In the genomic region with DNA sequence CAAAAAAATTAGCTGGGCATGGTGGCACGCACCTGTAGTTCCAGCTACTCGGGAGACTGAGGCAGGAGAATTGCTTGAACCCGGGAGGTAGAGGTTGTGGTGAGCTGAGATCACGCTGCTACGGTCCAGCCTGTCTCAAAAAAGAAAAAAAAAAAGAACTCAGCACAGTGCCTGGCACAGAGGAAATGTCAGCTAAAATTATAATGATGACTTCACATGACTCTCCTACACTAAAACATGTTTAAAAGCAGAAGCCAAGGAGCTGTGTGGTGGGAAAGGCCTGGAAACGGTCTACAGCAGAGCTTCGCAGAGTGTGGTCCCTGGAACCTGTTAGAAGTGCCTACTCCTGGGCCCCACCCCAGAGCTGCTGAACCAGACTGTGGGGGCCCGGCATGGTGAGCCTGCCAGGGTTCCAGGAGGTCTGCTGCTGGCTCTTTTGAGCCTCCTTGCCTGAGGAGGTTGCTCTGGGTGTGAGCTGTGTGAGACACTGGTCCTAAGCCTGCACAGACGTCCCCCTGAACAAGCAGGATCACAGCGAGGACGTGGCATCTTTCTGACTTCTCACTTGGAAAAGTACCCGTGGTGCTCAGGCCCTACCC, we compare ENCODE assay signal across 16 cellular contexts. TPM values are rescaled to one million over a fixed set of nuclear protein-coding genes. Genes with fewer than 3 reads are reported as not detected.
A peak's percentile ranks its signal among the peaks of the same experiment; 100 is the strongest.
DNase-seq lines count a peak whose midpoint lies in the region; ATAC-seq and TF ChIP-seq lines count a peak whose summit lies in the region.
"Had no signal": no experiment of that assay in that cellular context is flagged by ENCODE, and none has a peak within 500 bp of the region (broad histone marks: within the 10 kb centered on the region; RNA-seq: fewer than 3 reads in every experiment).

No MANE protein-coding gene starts in this region.

- peaks cover 18% of the 10 kb centered on the region for H3K36me3 Mint-ChIP-seq in activated naive CD8-positive, alpha-beta T cell treated with anti-CD3 and anti-CD28 coated beads, Interleukin-2, amount 50 U/mL, for 24 hours (ENCODE audit: low read depth)
- peaks cover 4% of the 10 kb centered on the region for H3K36me3 Mint-ChIP-seq in activated naive CD8-positive, alpha-beta T cell treated with anti-CD3 and anti-CD28 coated beads for 36 hours
- peaks cover 47% of the 10 kb centered on the region for H3K36me3 Mint-ChIP-seq in CD8-positive, alpha-beta T cell
- H3K36me3 Mint-ChIP-seq in effector memory CD8-positive, alpha-beta T cell (ENCODE audit: insufficient read depth) = peaks cover 31% of the 10 kb centered on the region

- H3K4me1 Mint-ChIP-seq in activated naive CD8-positive, alpha-beta T cell treated with anti-CD3 and anti-CD28 coated beads, Interleukin-2, amount 50 U/mL, for 24 hours = no peaks in the 10 kb centered on the region
- no peaks in the 10 kb centered on the region for H3K4me1 Mint-ChIP-seq in activated naive CD8-positive, alpha-beta T cell treated with anti-CD3 and anti-CD28 coated beads for 36 hours
- H3K4me1 Mint-ChIP-seq in CD8-positive, alpha-beta T cell (ENCODE audit: low read depth) = peaks cover 2% of the 10 kb centered on the region
- peaks cover 4 to 10% of the 10 kb centered on the region in 2 donors for H3K4me1 Mint-ChIP-seq in effector memory CD8-positive, alpha-beta T cell (ENCODE audit: low read depth in 2 of 2)

- 93% methylated on average over 11 of the region's 12 CpGs for whole genome bisulfite sequencing in suprapubic skin

- H3K9me3 Mint-ChIP-seq in activated naive CD8-positive, alpha-beta T cell treated with anti-CD3 and anti-CD28 coated beads, Interleukin-2, amount 50 U/mL, for 24 hours = no peaks in the 10 kb centered on the region
- H3K9me3 Mint-ChIP-seq in activated naive CD8-positive, alpha-beta T cell treated with anti-CD3 and anti-CD28 coated beads for 36 hours = no peaks in the 10 kb centered on the region
- no peaks in the 10 kb centered on the region for H3K9me3 Mint-ChIP-seq in CD8-positive, alpha-beta T cell
- H3K9me3 Mint-ChIP-seq in effector memory CD8-positive, alpha-beta T cell = no peaks in the 10 kb centered on the region

- intact Hi-C loops in CD8-positive, alpha-beta T cell (cut with DNase I, micrococcal nuclease) = no loop called here

- peaks cover 32% of the 10 kb centered on the region for H3K36me3 ChIP-seq in CD8-positive, alpha-beta T cell (ENCODE audit: insufficient read depth, low read length)
- peaks cover 31% of the 10 kb centered on the region for H3K36me3 ChIP-seq in suprapubic skin

- no peaks in the 10 kb centered on the region for H3K9me3 ChIP-seq in CD8-positive, alpha-beta T cell (ENCODE audit: low read length)
- no peaks in the 10 kb centered on the region for H3K9me3 ChIP-seq in suprapubic skin
- H3K9me3 ChIP-seq: SJCRH30 had no signal

- no peaks in the 10 kb centered on the region for H3K4me1 ChIP-seq in CD8-positive, alpha-beta T cell (ENCODE audit: insufficient read depth, low read length)
- H3K4me1 ChIP-seq in suprapubic skin = no peaks in the 10 kb centered on the region

- no peaks in the 10 kb centered on the region for H3K27me3 Mint-ChIP-seq in activated naive CD8-positive, alpha-beta T cell treated with anti-CD3 and anti-CD28 coated beads, Interleukin-2, amount 50 U/mL, for 24 hours
- H3K27me3 Mint-ChIP-seq in activated naive CD8-positive, alpha-beta T cell treated with anti-CD3 and anti-CD28 coated beads for 36 hours = no peaks in the 10 kb centered on the region
- no peaks in the 10 kb centered on the region for H3K27me3 Mint-ChIP-seq in CD8-positive, alpha-beta T cell (ENCODE audit: low read depth)
- H3K27me3 Mint-ChIP-seq in effector memory CD8-positive, alpha-beta T cell = no peaks in the 10 kb centered on the region

- TF ChIP-seq EP300 in suprapubic skin (IDR thresholded peaks at IDR 0.05) = no peak

- H3K4me3 Mint-ChIP-seq in activated naive CD8-positive, alpha-beta T cell treated with anti-CD3 and anti-CD28 coated beads, Interleukin-2, amount 50 U/mL, for 24 hours = no peak overlapping the region
- no peak overlapping the region for H3K4me3 Mint-ChIP-seq in activated naive CD8-positive, alpha-beta T cell treated with anti-CD3 and anti-CD28 coated beads for 36 hours
- no peak overlapping the region for H3K4me3 Mint-ChIP-seq in CD8-positive, alpha-beta T cell
- H3K4me3 Mint-ChIP-seq in effector memory CD8-positive, alpha-beta T cell = no peak overlapping the region

- no peak for DNase-seq in activated naive CD8-positive, alpha-beta T cell treated with anti-CD3 and anti-CD28 coated beads, Interleukin-2, amount 50 U/mL, for 24 hours
- DNase-seq in activated naive CD8-positive, alpha-beta T cell treated with anti-CD3 and anti-CD28 coated beads for 36 hours = no peak
- DNase-seq in CD8-positive, alpha-beta T cell = no peak
- no peak for DNase-seq in effector memory CD8-positive, alpha-beta T cell
- DNase-seq in suprapubic skin (ENCODE audit: low spot score in 2 of 2) = peak; percentile 13 to 42
- DNase-seq: C1 segment of cervical spinal cord, MM.1S, NCI-H1048, NCI-H1417 treated with DMSO at 0.1 percent for 48 hours, NCI-H187 treated with DMSO at 0.1 percent for 48 hours, NCI-H2107, NCI-H446 treated with DMSO at 0.1 percent for 48 hours, NCI-H526 treated with DMSO at 0.1 percent for 48 hours had no signal

- no peak overlapping the region for H3K4me3 ChIP-seq in CD8-positive, alpha-beta T cell (ENCODE audit: low read depth, low read length)
- no peak overlapping the region for H3K4me3 ChIP-seq in suprapubic skin
- H3K4me3 ChIP-seq: SJCRH30 had no signal

- no peak overlapping the region for H3K27ac ChIP-seq in CD8-positive, alpha-beta T cell (ENCODE audit: low read depth, low read length)
- H3K27ac ChIP-seq in suprapubic skin = no peak overlapping the region
- H3K27ac ChIP-seq: SJCRH30 had no signal

- ATAC-seq in activated naive CD8-positive, alpha-beta T cell treated with anti-CD3 and anti-CD28 coated beads, Interleukin-2, amount 50 U/mL, for 24 hours = no peak
- ATAC-seq in CD8-positive, alpha-beta T cell = no peak
- ATAC-seq in effector memory CD8-positive, alpha-beta T cell (replicated peaks) = no peak
- ATAC-seq in HG03378 (IDR thresholded peaks at IDR 0.05; ENCODE audit: unreplicated experiment) = no peak
- no peak for ATAC-seq in HG02798 (IDR thresholded peaks at IDR 0.05; ENCODE audit: poor library complexity, unreplicated experiment)

- no peak for TF ChIP-seq CTCF in CD8-positive, alpha-beta T cell (IDR thresholded peaks at IDR 0.05)
- no peak for TF ChIP-seq CTCF in suprapubic skin (IDR thresholded peaks at IDR 0.05)

- peak overlapping the region; percentile 31 for H3K27ac Mint-ChIP-seq in activated naive CD8-positive, alpha-beta T cell treated with anti-CD3 and anti-CD28 coated beads, Interleukin-2, amount 50 U/mL, for 24 hours
- no peak overlapping the region for H3K27ac Mint-ChIP-seq in activated naive CD8-positive, alpha-beta T cell treated with anti-CD3 and anti-CD28 coated beads for 36 hours
- H3K27ac Mint-ChIP-seq in CD8-positive, alpha-beta T cell = peak overlapping the region; percentile 75
- peak overlapping the region; percentile 84 to 92 for H3K27ac Mint-ChIP-seq in effector memory CD8-positive, alpha-beta T cell

- CTCF ChIA-PET in CD8-positive, alpha-beta T cell (lab: Charles Lee) = interaction anchor here (0.6 to 5.3 kb wide), 8 partner anchors 8 to 551 kb away, joined by 3 to 42 read pairs (median 4); partner anchors contain the start of gene TCHP

- POLR2A ChIA-PET in CD8-positive, alpha-beta T cell (lab: Charles Lee) = no interaction called here

- H3K27me3 ChIP-seq in CD8-positive, alpha-beta T cell (ENCODE audit: insufficient read depth, low read length) = no peaks in the 10 kb centered on the region
- no peaks in the 10 kb centered on the region for H3K27me3 ChIP-seq in suprapubic skin
- H3K27me3 ChIP-seq: SJCRH30 had no signal

- TF ChIP-seq POLR2A in suprapubic skin (IDR thresholded peaks at IDR 0.05) = no peak

RNA-seq across cellular contexts. Expression of gene TCHP, which starts 28.1 kb away (rescaled TPM):
- 10 to 100 TPM; 22.9 to 24.9 TPM for total RNA-seq in activated naive CD8-positive, alpha-beta T cell treated with anti-CD3 and anti-CD28 coated beads for 36 hours
- 10 to 100 TPM; 11.4 to 15.7 TPM for total RNA-seq in CD8-positive, alpha-beta T cell
- total RNA-seq in suprapubic skin = 10 to 100 TPM; 22.6 to 96.4 (median 36.6) TPM

RNA-seq across cellular contexts. Expression of gene GLTP, which starts 47.8 kb away (rescaled TPM):
- total RNA-seq in activated naive CD8-positive, alpha-beta T cell treated with anti-CD3 and anti-CD28 coated beads for 36 hours = 10 to 100 TPM; 31.5 to 32.4 TPM
- 10 to 100 TPM; 36.9 to 40.7 TPM for total RNA-seq in CD8-positive, alpha-beta T cell
- 100 to 1,000 TPM; 207 to 654 (median 526) TPM for total RNA-seq in suprapubic skin

Comparison
In these comparisons a context has a peak if more than half of its experiments do, and no peak if none do; other contexts are left out.
1. DNase-seq: peak in suprapubic skin (2 of 2); none in activated naive CD8-positive, alpha-beta T cell treated with anti-CD3 and anti-CD28 coated beads, Interleukin-2, amount 50 U/mL, for 24 hours (single experiment), activated naive CD8-positive, alpha-beta T cell treated with anti-CD3 and anti-CD28 coated beads for 36 hours (single experiment), CD8-positive, alpha-beta T cell (0 of 7) and effector memory CD8-positive, alpha-beta T cell (0 of 3).
2. RNA of gene GLTP, which starts 47.8 kb away (total RNA-seq): 207 to 654 TPM in suprapubic skin; 36.9 to 40.7 TPM in CD8-positive, alpha-beta T cell and 31.5 to 32.4 TPM in activated naive CD8-positive, alpha-beta T cell treated with anti-CD3 and anti-CD28 coated beads for 36 hours; every median in the first group is over 4 times any median in the second.